15 cellular contexts compared by ENCODE assay signal in genomic region chr4:38424171-38424871, GRCh38.
DNase-seq lines count a peak whose midpoint lies in the region; ATAC-seq and TF ChIP-seq lines count a peak whose summit lies in the region.
"Had no signal": no experiment of that assay in that cellular context is flagged by ENCODE, and none has a peak within 500 bp of the region (broad histone marks: within the 10 kb centered on the region; RNA-seq: fewer than 3 reads in every experiment).

No MANE protein-coding gene starts in this region.

- no peak overlapping the region for H3K27ac ChIP-seq in heart right ventricle
- H3K27ac ChIP-seq in mesendoderm (ENCODE audit: low read depth, low read length) = no peak overlapping the region
- no peak overlapping the region for H3K27ac ChIP-seq in upper lobe of right lung
- H3K27ac ChIP-seq: A549, uterus had no signal

- no peaks in the 10 kb centered on the region for H3K79me2 ChIP-seq in mesendoderm (ENCODE audit: control insufficient read depth, insufficient read depth, low read length)

- no peak overlapping the region for H2BK15ac ChIP-seq in mesendoderm (replicated peaks; ENCODE audit: low read depth)

- H2AK5ac ChIP-seq in mesendoderm (ENCODE audit: low read length) = no peak overlapping the region

- H3K27me3 ChIP-seq in heart right ventricle (no peaks in the 10 kb centered on the region), mesendoderm (ENCODE audit: insufficient read depth, low read length, poor library complexity) (no peaks in the 10 kb centered on the region), upper lobe of right lung (no peaks in the 10 kb centered on the region)
- H3K27me3 ChIP-seq: uterus had no signal

- H3K18ac ChIP-seq in mesendoderm (ENCODE audit: low read length) = no peak overlapping the region

- no peak for TF ChIP-seq CTCF in heart right ventricle (IDR thresholded peaks at IDR 0.05)
- no peak for TF ChIP-seq CTCF in upper lobe of right lung (IDR thresholded peaks at IDR 0.05)

- no peak overlapping the region for H2BK5ac ChIP-seq in mesendoderm (ENCODE audit: low read length)

- H3K4me1 ChIP-seq in heart right ventricle = peaks cover 0 to 13% (median 0%) of the 10 kb centered on the region in 9 donors
- H3K4me1 ChIP-seq in mesendoderm (ENCODE audit: control insufficient read depth, low read depth, low read length) = peaks cover 2% of the 10 kb centered on the region
- no peaks in the 10 kb centered on the region for H3K4me1 ChIP-seq in upper lobe of right lung
- H3K4me1 ChIP-seq: A549, uterus had no signal

- intact Hi-C loops in heart right ventricle (cut with DNase I) = no loop called here
- intact Hi-C loops in Right ventricle myocardium superior (cut with DNase I) = no loop called here
- intact Hi-C loops in left ventricle myocardium superior (cut with micrococcal nuclease) = no loop called here
- intact Hi-C loops in upper lobe of right lung (cut with DNase I) = no loop called here

- H3K9me3 ChIP-seq in heart right ventricle (peaks cover 0 to 10% (median 0%) of the 10 kb centered on the region in 11 donors), upper lobe of right lung (no peaks in the 10 kb centered on the region)
- H3K9me3 ChIP-seq: A549, uterus had no signal

- no peak overlapping the region for H4K8ac ChIP-seq in mesendoderm (ENCODE audit: low read depth, low read length)

- H3K36me3 ChIP-seq in heart right ventricle (no peaks in the 10 kb centered on the region), mesendoderm (ENCODE audit: control insufficient read depth, insufficient read depth, low read length) (no peaks in the 10 kb centered on the region), upper lobe of right lung (no peaks in the 10 kb centered on the region)
- H3K36me3 ChIP-seq: uterus had no signal

- peak overlapping the region; percentile 56 for H3K56ac ChIP-seq in mesendoderm (ENCODE audit: low read length)

- H3K79me1 ChIP-seq in mesendoderm (ENCODE audit: low read length) = no peaks in the 10 kb centered on the region

- no peak overlapping the region for H2BK120ac ChIP-seq in mesendoderm (ENCODE audit: low read depth, low read length)

- no peak overlapping the region for H4K5ac ChIP-seq in mesendoderm (ENCODE audit: low read length)

- no peak overlapping the region for H3K4ac ChIP-seq in mesendoderm (ENCODE audit: low read depth, low read length)

- H3K23ac ChIP-seq in mesendoderm (ENCODE audit: low read length) = no peak overlapping the region

- ATAC-seq in heart right ventricle (peak in 6 of 8 donors; percentile 52 to 86 (median 64)), Right ventricle myocardium superior (ENCODE audit: poor library complexity) (no peak), left ventricle myocardium superior (peak; percentile 35), upper lobe of right lung (peak; percentile 71), HG02763 (IDR thresholded peaks at IDR 0.05; ENCODE audit: unreplicated experiment) (no peak)
- ATAC-seq: A549; CD8-positive, alpha-beta T cell had no signal

- H3K9ac ChIP-seq in mesendoderm (ENCODE audit: low read length) = no peak overlapping the region

- 54 to 58% methylated on average over 9 of the region's 9 CpGs for WGBS in heart right ventricle, 2 donors
- no CpG with 5 or more reads among the region's 9 CpGs for WGBS in mesendoderm (ENCODE audit: extremely low coverage, insufficient coverage, low lambda C conversion rate)

- no peak overlapping the region for H3K4me3 ChIP-seq in heart right ventricle
- no peak overlapping the region for H3K4me3 ChIP-seq in mesendoderm (ENCODE audit: low read length)
- H3K4me3 ChIP-seq in upper lobe of right lung = no peak overlapping the region
- H3K4me3 ChIP-seq: A549, uterus had no signal

- DNase-seq in heart right ventricle (peak; percentile 10 to 19), Right ventricle myocardium superior (no peak), left ventricle myocardium superior (peak; percentile 29), mesendoderm (peak; percentile 55), upper lobe of right lung (no peak), pons (ENCODE audit: low spot score) (no peak)
- DNase-seq in activated naive CD4-positive, alpha-beta T cell treated with Interleukin-2 at 50 U/mL for 16 hours = no peak
- DNase-seq: CD8-positive, alpha-beta T cell; hypothalamus; NCI-H2081 treated with DMSO at 0.1 percent for 48 hours; stimulated activated CD4-positive, alpha-beta T cell treated with anti-CD3 and anti-CD28 coated beads, Interleukin-4, amount 100 ng/mL, for 1 hour; T1000 had no signal

- no peak overlapping the region for H3K4me2 ChIP-seq in mesendoderm (ENCODE audit: low read length)
- H3K4me2 ChIP-seq: A549 had no signal

Comparison
In these comparisons a context has a peak if more than half of its experiments do, and no peak if none do; other contexts are left out.
1. ATAC-seq: peak in heart right ventricle (6 of 8), left ventricle myocardium superior (single experiment) and upper lobe of right lung (single experiment); none in Right ventricle myocardium superior (single experiment) and HG02763 (single experiment).
2. DNase-seq: peak in heart right ventricle (2 of 2), left ventricle myocardium superior (single experiment) and mesendoderm (single experiment); none in Right ventricle myocardium superior (single experiment), upper lobe of right lung (single experiment), activated naive CD4-positive, alpha-beta T cell treated with Interleukin-2 at 50 U/mL for 16 hours (single experiment) and pons (single experiment).